2 cellular contexts compared by ENCODE assay signal in genomic region chr7:155248366-155248756, GRCh38.
A peak's percentile ranks its signal among the peaks of the same experiment; 100 is the strongest.
TF ChIP-seq lines count a peak whose summit lies in the region.

No MANE protein-coding gene starts in this region.

TF ChIP-seq in IMR-90, 13 proteins besides CTCF, POLR2A, EP300 and RAD21:
- TF ChIP-seq NFE2L2 (IDR thresholded peaks at IDR 0.05; ENCODE audit: low read depth, low read length) = no peak
- TF ChIP-seq RFX5 (IDR thresholded peaks at IDR 0.05; ENCODE audit: low read depth, low read length) = no peak
- no peak for TF ChIP-seq MAFK (IDR thresholded peaks at IDR 0.05; ENCODE audit: low read depth, low read length)
- TF ChIP-seq CEBPB (IDR thresholded peaks at IDR 0.05; ENCODE audit: low read depth, low read length) = no peak
- no peak for TF ChIP-seq CHD1 (IDR thresholded peaks at IDR 0.05; ENCODE audit: low read depth, low read length)
- no peak for TF ChIP-seq USF2 (IDR thresholded peaks at IDR 0.05; ENCODE audit: low read depth, low read length)
- no peak for TF ChIP-seq SMC3 (IDR thresholded peaks at IDR 0.05; ENCODE audit: low read depth, low read length)
- TF ChIP-seq RCOR1 (IDR thresholded peaks at IDR 0.05; ENCODE audit: insufficient replicate concordance, low read length) = no peak
- no peak for TF ChIP-seq MXI1 (IDR thresholded peaks at IDR 0.05; ENCODE audit: borderline replicate concordance, low read depth, low read length)
- TF ChIP-seq BHLHE40 (IDR thresholded peaks at IDR 0.05; ENCODE audit: low read depth, low read length) = no peak
- TF ChIP-seq MAZ (IDR thresholded peaks at IDR 0.05; ENCODE audit: borderline replicate concordance, low read depth, low read length) = no peak
- no peak for TF ChIP-seq ELK1 (IDR thresholded peaks at IDR 0.05; ENCODE audit: borderline replicate concordance, low read depth, low read length)
- TF ChIP-seq FOS (IDR thresholded peaks at IDR 0.05; ENCODE audit: low read depth, low read length) = no peak

TF ChIP-seq in K562, 482 proteins besides CTCF, POLR2A, EP300 and RAD21:
- TF ChIP-seq MAX (CRISPR knock-in tag; IDR thresholded peaks at IDR 0.05) (0 out of 2 replicates have a peak, but pooled peaks have one; percentile 1), TCF3 (CRISPR knock-in tag; IDR thresholded peaks at IDR 0.05) (no peak)
